Comparison of ENCODE assay signal across 8 cellular contexts in the genomic region with DNA sequence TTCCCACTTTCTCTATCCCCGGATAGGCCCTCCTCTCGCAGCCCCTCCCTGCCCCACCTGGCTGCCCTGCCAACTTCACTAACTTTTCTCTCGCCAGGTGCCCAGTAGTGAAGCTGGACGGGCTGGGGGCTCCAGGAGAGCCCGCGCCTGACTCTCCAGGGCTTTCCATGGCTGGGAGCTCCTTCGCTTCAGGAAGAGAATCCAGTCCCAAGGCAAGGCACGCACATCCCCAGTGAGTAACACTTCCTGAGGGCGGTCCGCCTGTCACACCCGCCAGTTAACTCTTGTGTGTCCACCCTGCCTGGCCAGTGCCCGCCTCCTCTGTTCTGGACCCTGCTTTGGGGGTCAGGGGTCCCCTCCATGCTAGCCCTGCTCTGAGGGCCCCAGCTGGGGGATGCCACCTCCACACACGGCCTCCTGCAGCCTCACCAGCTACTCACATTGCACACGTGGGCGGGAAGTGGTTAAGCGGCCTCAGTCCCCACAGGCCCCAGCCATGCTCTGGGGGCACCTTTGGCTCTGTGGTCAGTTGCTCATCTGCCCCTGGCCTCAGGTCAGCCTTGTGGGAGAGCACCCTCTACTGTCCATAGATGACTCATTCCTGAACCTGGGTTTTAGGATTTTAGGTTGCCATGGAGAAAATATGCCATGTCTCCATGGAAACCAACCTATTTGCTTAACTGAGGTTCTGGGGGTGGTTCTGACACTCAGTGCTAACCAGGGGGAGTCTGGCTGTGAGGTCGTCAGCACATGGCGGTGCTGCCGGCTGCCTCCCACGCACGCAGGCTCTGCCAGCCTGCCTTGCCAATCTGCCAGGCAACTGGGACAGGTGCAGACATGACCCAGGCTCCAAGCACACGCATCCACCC. TPM values are rescaled to one million over a fixed set of nuclear protein-coding genes. Genes with fewer than 3 reads are reported as not detected.
DNase-seq lines count a peak whose midpoint lies in the region; ATAC-seq and TF ChIP-seq lines count a peak whose summit lies in the region.

A gene with protein sequence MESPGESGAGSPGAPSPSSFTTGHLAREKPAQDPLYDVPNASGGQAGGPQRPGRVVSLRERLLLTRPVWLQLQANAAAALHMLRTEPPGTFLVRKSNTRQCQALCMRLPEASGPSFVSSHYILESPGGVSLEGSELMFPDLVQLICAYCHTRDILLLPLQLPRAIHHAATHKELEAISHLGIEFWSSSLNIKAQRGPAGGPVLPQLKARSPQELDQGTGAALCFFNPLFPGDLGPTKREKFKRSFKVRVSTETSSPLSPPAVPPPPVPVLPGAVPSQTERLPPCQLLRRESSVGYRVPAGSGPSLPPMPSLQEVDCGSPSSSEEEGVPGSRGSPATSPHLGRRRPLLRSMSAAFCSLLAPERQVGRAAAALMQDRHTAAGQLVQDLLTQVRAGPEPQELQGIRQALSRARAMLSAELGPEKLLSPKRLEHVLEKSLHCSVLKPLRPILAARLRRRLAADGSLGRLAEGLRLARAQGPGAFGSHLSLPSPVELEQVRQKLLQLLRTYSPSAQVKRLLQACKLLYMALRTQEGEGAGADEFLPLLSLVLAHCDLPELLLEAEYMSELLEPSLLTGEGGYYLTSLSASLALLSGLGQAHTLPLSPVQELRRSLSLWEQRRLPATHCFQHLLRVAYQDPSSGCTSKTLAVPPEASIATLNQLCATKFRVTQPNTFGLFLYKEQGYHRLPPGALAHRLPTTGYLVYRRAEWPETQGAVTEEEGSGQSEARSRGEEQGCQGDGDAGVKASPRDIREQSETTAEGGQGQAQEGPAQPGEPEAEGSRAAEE (minus strand): TSS at position 201 of the 869 bp plus-strand sequence. CDS start 32 bp downstream, at position 169.

- H3K9ac ChIP-seq in HUES48 (ENCODE audit: low read depth, low read length) (peak within 1 kb of the TSS; percentile 12; the same call in 1 of the 2 replicates), SK-N-SH (peak within 1 kb of the TSS; percentile 87), iPS-18a (ENCODE audit: low read length) (peak within 1 kb of the TSS; percentile 11)

- 6% methylated on average over 14 of the region's 22 CpGs for WGBS in SK-N-SH (ENCODE audit: low lambda C conversion rate)

- H3K4me2 ChIP-seq in SK-N-SH: peak within 1 kb of the TSS; percentile 90

- H3K4me1 ChIP-seq in HUES48 (ENCODE audit: control insufficient read depth, insufficient read depth, low read length) (peaks cover 18% of the 10 kb centered on the region), SK-N-SH (ENCODE audit: control insufficient read depth in 1 of 2, insufficient read depth in 2 of 2, low read depth in 1 of 2, low read length in 1 of 2) (peaks cover 27 to 44% of the 10 kb centered on the region in 2 experiments), iPS-18a (ENCODE audit: control insufficient read depth, low read depth, low read length) (peaks cover 10% of the 10 kb centered on the region)

- H3K9me2 ChIP-seq in SK-N-SH: no peaks in the 10 kb centered on the region

- TF ChIP-seq RAD21 in SK-N-SH (IDR thresholded peaks at IDR 0.05; ENCODE audit: low read length): peak; percentile 81

- H3F3A ChIP-seq in SK-N-SH (replicated peaks; ENCODE audit: insufficient read depth): peaks cover 10% of the 10 kb centered on the region

- peak; percentile 56 for TF ChIP-seq CTCF in SK-N-SH (IDR thresholded peaks at IDR 0.05)

- no peaks in the 10 kb centered on the region for H3K27me3 ChIP-seq in HUES48 (ENCODE audit: control insufficient read depth, insufficient read depth, low read length)
- H3K27me3 ChIP-seq in SK-N-SH (ENCODE audit: insufficient read depth): no peaks in the 10 kb centered on the region
- H3K27me3 ChIP-seq in iPS-18a (ENCODE audit: control insufficient read depth, insufficient read depth, low read length): no peaks in the 10 kb centered on the region

- peak; percentile 67 for DNase-seq in COR-L47 (lab: John Stamatoyannopoulos, UW)
- DNase-seq in SK-N-SH: peak; percentile 94
- peak; percentile 69 to 94 for DNase-seq in T47D (ENCODE audit: low read depth in 1 of 2, low spot score in 1 of 2)
- DNase-seq in retina: peak; percentile 62
- DNase-seq in NCI-H1048 (lab: John Stamatoyannopoulos, UW): no peak

- H3K9me3 ChIP-seq in HUES48 (ENCODE audit: control insufficient read depth, insufficient read depth, low read length) (no peaks in the 10 kb centered on the region), SK-N-SH (no peaks in the 10 kb centered on the region), iPS-18a (ENCODE audit: control insufficient read depth, low read depth, low read length) (no peaks in the 10 kb centered on the region)

- no peaks in the 10 kb centered on the region; the same call in 1 of the 2 replicates for H4K20me1 ChIP-seq in SK-N-SH (ENCODE audit: insufficient read depth)

- H3K4me3 ChIP-seq in HUES48 (ENCODE audit: low read depth, low read length): peak within 1 kb of the TSS; percentile 53
- H3K4me3 ChIP-seq in SK-N-SH (ENCODE audit: low read depth in 2 of 2, low read length in 1 of 2): peak within 1 kb of the TSS; percentile 68 to 69
- H3K4me3 ChIP-seq in iPS-18a (ENCODE audit: low read length): peak within 1 kb of the TSS; percentile 62

- CTCF ChIA-PET in SK-N-SH (lab: Yijun Ruan, JAX): interaction anchor here (0.6 to 8.8 kb wide), 20 partner anchors 8 to 173 kb away, joined by 3 to 280 read pairs (median 5); a partner anchor contains a TSS

- H3K27ac ChIP-seq in HUES48 (ENCODE audit: low read depth, low read length) (peak within 1 kb of the TSS; percentile 65), SK-N-SH (ENCODE audit: low read depth in 2 of 2, low read length in 1 of 2) (peak within 1 kb of the TSS; percentile 94), iPS-18a (ENCODE audit: low read length) (peak within 1 kb of the TSS; percentile 30)

- H3K79me2 ChIP-seq in SK-N-SH (ENCODE audit: insufficient read depth): peaks cover 17% of the 10 kb centered on the region

- H2AFZ ChIP-seq in SK-N-SH (ENCODE audit: low read depth): no peak within 1 kb of the TSS

- ATAC-seq in GM19372 (IDR thresholded peaks at IDR 0.05; ENCODE audit: low read depth, unreplicated experiment): peak; percentile 77

- peak; percentile 47 to 78; a peak in 3 of 4 replicates for TF ChIP-seq EP300 in SK-N-SH (IDR thresholded peaks at IDR 0.05; ENCODE audit: borderline replicate concordance in 1 of 2, low read depth in 1 of 2, low read length in 1 of 2)

- POLR2A ChIA-PET in SK-N-SH (lab: Yijun Ruan, JAX): interaction anchor here (0.7 to 3.2 kb wide), 4 partner anchors 24 to 69 kb away, joined by 3 to 33 read pairs (median 6); a partner anchor contains a TSS

- peaks cover 41% of the 10 kb centered on the region for H3K36me3 ChIP-seq in HUES48 (ENCODE audit: control insufficient read depth, insufficient read depth, low read length)
- H3K36me3 ChIP-seq in SK-N-SH (replicated peaks in 1 of 2; ENCODE audit: control insufficient read depth in 1 of 2, insufficient read depth in 2 of 2, low read length in 1 of 2): peaks cover 15 to 52% of the 10 kb centered on the region in 2 experiments
- H3K36me3 ChIP-seq in iPS-18a (ENCODE audit: control insufficient read depth, low read depth, low read length): peaks cover 17% of the 10 kb centered on the region

- in situ Hi-C loops in T47D (cut with HindIII; ENCODE audit: low pct_unique_long_range_greater_than_20kb, low sequenced_read_pairs): no loop called here

TF ChIP-seq in SK-N-SH, 30 proteins besides CTCF, POLR2A, EP300 and RAD21 (continues in another document):
- TF ChIP-seq, protein P1, sequence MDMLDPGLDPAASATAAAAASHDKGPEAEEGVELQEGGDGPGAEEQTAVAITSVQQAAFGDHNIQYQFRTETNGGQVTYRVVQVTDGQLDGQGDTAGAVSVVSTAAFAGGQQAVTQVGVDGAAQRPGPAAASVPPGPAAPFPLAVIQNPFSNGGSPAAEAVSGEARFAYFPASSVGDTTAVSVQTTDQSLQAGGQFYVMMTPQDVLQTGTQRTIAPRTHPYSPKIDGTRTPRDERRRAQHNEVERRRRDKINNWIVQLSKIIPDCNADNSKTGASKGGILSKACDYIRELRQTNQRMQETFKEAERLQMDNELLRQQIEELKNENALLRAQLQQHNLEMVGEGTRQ (IDR thresholded peaks at IDR 0.05; ENCODE audit: borderline replicate concordance, low read depth, low read length): no peak
- peak; percentile 95; the same call in 1 of the 2 replicates for TF ChIP-seq RXRA (IDR thresholded peaks at IDR 0.05; ENCODE audit: borderline replicate concordance, low read depth)
- TF ChIP-seq, protein P2, sequence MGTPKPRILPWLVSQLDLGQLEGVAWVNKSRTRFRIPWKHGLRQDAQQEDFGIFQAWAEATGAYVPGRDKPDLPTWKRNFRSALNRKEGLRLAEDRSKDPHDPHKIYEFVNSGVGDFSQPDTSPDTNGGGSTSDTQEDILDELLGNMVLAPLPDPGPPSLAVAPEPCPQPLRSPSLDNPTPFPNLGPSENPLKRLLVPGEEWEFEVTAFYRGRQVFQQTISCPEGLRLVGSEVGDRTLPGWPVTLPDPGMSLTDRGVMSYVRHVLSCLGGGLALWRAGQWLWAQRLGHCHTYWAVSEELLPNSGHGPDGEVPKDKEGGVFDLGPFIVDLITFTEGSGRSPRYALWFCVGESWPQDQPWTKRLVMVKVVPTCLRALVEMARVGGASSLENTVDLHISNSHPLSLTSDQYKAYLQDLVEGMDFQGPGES (IDR thresholded peaks at IDR 0.05; ENCODE audit: low read depth, low read length): no peak
- TF ChIP-seq FOXM1 (IDR thresholded peaks at IDR 0.05; ENCODE audit: low read depth): no peak
- TF ChIP-seq TCF12 (IDR thresholded peaks at IDR 0.05): peak; percentile 84

RNA-seq across cellular contexts. Expression of the gene that starts here (rescaled TPM):
- 13.0 and 16.9 TPM in 2 replicates for polyA plus RNA-seq in SK-N-SH (2012; rRNA removed)
- polyA plus RNA-seq in SK-N-SH (2012; cell fraction: cytosol; rRNA removed): 6.1 and 9.3 TPM in 2 replicates
- polyA plus RNA-seq in SK-N-SH (2012; cell fraction: nucleus; rRNA removed): 71.9 and 87.9 TPM in 2 replicates

Comparison
In these comparisons a context has a peak if more than half of its experiments do, and no peak if none do; other contexts are left out.
1. H3K27ac ChIP-seq: peak in every context shown above with its lines; median percentile 94 in SK-N-SH; 65 in HUES48; 30 in iPS-18a.
2. H3K9ac ChIP-seq: peak in every context shown above with its lines; median percentile 87 in SK-N-SH; 12 in HUES48; 11 in iPS-18a.